Comparison of ENCODE assay signal across 1 cellular context in the genomic region with DNA sequence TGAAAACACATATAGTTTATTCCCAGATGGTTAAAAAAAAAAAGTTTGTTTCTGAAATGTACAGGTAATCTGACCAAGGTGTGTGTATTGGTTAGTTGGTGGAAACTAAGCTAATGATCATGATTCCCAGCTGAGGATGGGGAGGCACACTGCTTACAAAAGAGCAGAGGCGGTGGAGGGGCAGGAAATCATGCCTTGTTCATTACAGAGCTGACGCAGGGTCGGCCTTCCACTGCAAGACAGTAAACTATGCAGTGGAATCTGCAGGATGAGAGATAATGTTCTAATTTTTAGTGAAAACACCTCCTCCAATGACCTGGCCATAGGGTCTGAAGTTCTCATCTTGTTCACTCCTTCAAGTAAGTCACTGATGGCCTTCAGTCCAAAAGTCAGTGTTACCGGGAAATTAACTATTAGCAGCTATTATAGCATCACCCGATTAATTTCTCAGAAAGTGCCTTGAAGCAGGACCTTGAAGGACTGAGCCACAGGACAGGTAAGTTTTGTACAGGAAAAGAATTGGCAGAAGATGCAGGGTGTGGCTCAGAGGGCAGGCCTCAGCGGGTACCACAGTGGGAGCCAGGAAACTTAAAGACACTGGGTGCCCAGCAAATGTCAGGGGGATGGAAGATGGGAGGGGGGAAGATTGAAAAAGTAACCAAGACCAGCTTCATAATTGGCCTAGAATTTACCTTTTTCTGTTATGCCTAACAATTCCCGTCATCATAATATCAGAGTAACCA.
TF ChIP-seq lines count a peak whose summit lies in the region.

No MANE protein-coding gene starts in this region.

TF ChIP-seq in endothelial cell of umbilical vein, 7 proteins besides CTCF, POLR2A, EP300 and RAD21 (continued from another document):
- TF ChIP-seq POLR2AphosphoS5 (IDR thresholded peaks at IDR 0.05; ENCODE audit: insufficient read depth, low read depth, low read length) (no peak), EZH2 (IDR thresholded peaks at IDR 0.05; ENCODE audit: borderline replicate concordance, low read depth, low read length, severe bottlenecking) (no peak), FOS (IDR thresholded peaks at IDR 0.05; ENCODE audit: borderline replicate concordance, insufficient read depth, low read length) (no peak), MYC (IDR thresholded peaks at IDR 0.05; ENCODE audit: low read depth, low read length) (no peak)
- TF ChIP-seq, protein P1, sequence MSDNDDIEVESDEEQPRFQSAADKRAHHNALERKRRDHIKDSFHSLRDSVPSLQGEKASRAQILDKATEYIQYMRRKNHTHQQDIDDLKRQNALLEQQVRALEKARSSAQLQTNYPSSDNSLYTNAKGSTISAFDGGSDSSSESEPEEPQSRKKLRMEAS (IDR thresholded peaks at IDR 0.05; ENCODE audit: insufficient read depth, insufficient read length): no peak
